ENCODE assay signal across 17 cellular contexts in genomic region chrX:107748490-107748889, GRCh38. TPM values are rescaled to one million over a fixed set of nuclear protein-coding genes. Genes with fewer than 3 reads are reported as not detected.
DNase-seq lines count a peak whose midpoint lies in the region; ATAC-seq, FAIRE-seq and TF ChIP-seq lines count a peak whose summit lies in the region.
"Had no signal": no experiment of that assay in that cellular context is flagged by ENCODE, and none has a peak within 500 bp of the region (broad histone marks: within the 10 kb centered on the region; RNA-seq: fewer than 3 reads in every experiment).

No MANE protein-coding gene starts in this region.

- no peaks in the 10 kb centered on the region for H3K27me3 ChIP-seq in keratinocyte (ENCODE audit: control insufficient read depth, extremely low read depth, insufficient read depth, low read length)
- H3K27me3 ChIP-seq in stomach, result peaks cover 0 to 4% (median 0%) of the 10 kb centered on the region in 3 donors

- H3K36me3 ChIP-seq in keratinocyte (ENCODE audit: control insufficient read depth in 2 of 2, extremely low read depth in 1 of 2, insufficient read depth in 2 of 2, low read length in 2 of 2) (no peaks in the 10 kb centered on the region), stomach (no peaks in the 10 kb centered on the region)

- no peak overlapping the region for H3K4me3 Mint-ChIP-seq in T-cell
- H3K4me3 Mint-ChIP-seq: memory B cell; natural killer cell treated with Interleukin-12 subunit alpha and Interleukin-12 subunit beta and Interleukin-15 and Interleukin-18, amount 100 ng/mL, for 72 hours had no signal

- no peak for TF ChIP-seq POLR2A in stomach (IDR thresholded peaks at IDR 0.05)

- FAIRE-seq in keratinocyte (lab: Jason Lieb, UNC), result no peak

- no peak overlapping the region for H3K9ac ChIP-seq in keratinocyte (ENCODE audit: control insufficient read depth, extremely low read depth, insufficient read depth, low read length)

- CTCF ChIA-PET in T-cell (lab: Charles Lee), result interaction anchor here in 1 of 2 donors (0.6 kb wide), 1 partner anchor 116 kb away, joined by 3 read pairs; no protein-coding TSS in a partner anchor

- no peak overlapping the region for H3K27ac Mint-ChIP-seq in T-cell
- H3K27ac Mint-ChIP-seq: memory B cell; natural killer cell treated with Interleukin-12 subunit alpha and Interleukin-12 subunit beta and Interleukin-15 and Interleukin-18, amount 100 ng/mL, for 72 hours had no signal

- no peaks in the 10 kb centered on the region for H3K36me3 Mint-ChIP-seq in T-cell
- H3K36me3 Mint-ChIP-seq: natural killer cell treated with Interleukin-12 subunit alpha and Interleukin-12 subunit beta and Interleukin-15 and Interleukin-18, amount 100 ng/mL, for 72 hours had no signal

- H3K4me2 ChIP-seq in keratinocyte (ENCODE audit: control insufficient read depth, extremely low read depth, insufficient read depth, low read depth, low read length), result peak overlapping the region; percentile 67

- dilution Hi-C loops in keratinocyte (cut with MboI; ENCODE audit: extremely low pct_ligation_motif_present, low sequenced_read_pairs), result no loop called here

- TF ChIP-seq EP300 in stomach (IDR thresholded peaks at IDR 0.05), result no peak

- H3K27me3 Mint-ChIP-seq in T-cell, result no peaks in the 10 kb centered on the region
- H3K27me3 Mint-ChIP-seq: memory B cell; natural killer cell treated with Interleukin-12 subunit alpha and Interleukin-12 subunit beta and Interleukin-15 and Interleukin-18, amount 100 ng/mL, for 72 hours had no signal

- peaks cover 4 to 6% (median 4%) of the 10 kb centered on the region in 3 donors for H3K4me1 Mint-ChIP-seq in T-cell

- H3K4me1 ChIP-seq in keratinocyte (ENCODE audit: control insufficient read depth, extremely low read depth, insufficient read depth, low read length) (peaks cover 28% of the 10 kb centered on the region), stomach (peaks cover 25 to 57% (median 43%) of the 10 kb centered on the region in 4 donors)

- no peaks in the 10 kb centered on the region for H4K20me1 ChIP-seq in keratinocyte (ENCODE audit: control insufficient read depth, extremely low read depth, insufficient read depth, low read length)

- H2AFZ ChIP-seq in keratinocyte (ENCODE audit: control insufficient read depth, low read length), result no peak overlapping the region

- WGBS in stomach, 5 donors, result 56 to 67% (median 63%) methylated on average over 6 of the region's 6 CpGs

- no peaks in the 10 kb centered on the region for H3K9me3 Mint-ChIP-seq in T-cell
- H3K9me3 Mint-ChIP-seq: memory B cell; natural killer cell treated with Interleukin-12 subunit alpha and Interleukin-12 subunit beta and Interleukin-15 and Interleukin-18, amount 100 ng/mL, for 72 hours had no signal

- H3K4me3 ChIP-seq in keratinocyte (ENCODE audit: control insufficient read depth in 2 of 3, extremely low read depth in 1 of 3, insufficient read depth in 2 of 3, low read depth in 1 of 3, low read length in 3 of 3) (no peak overlapping the region), stomach (no peak overlapping the region)

- POLR2A ChIA-PET in T-cell (lab: Charles Lee), result no interaction called here

- no peaks in the 10 kb centered on the region for H3K9me1 ChIP-seq in keratinocyte (ENCODE audit: control insufficient read depth, extremely low read depth, insufficient read depth, low read length)

- no peak for ATAC-seq in T-cell (replicated peaks in 1 of 4)
- ATAC-seq: natural killer cell treated with Interleukin-12 subunit alpha and Interleukin-12 subunit beta and Interleukin-15 and Interleukin-18, amount 100 ng/mL, for 72 hours had no signal

- peak overlapping the region; percentile 70 for H3K27ac ChIP-seq in keratinocyte (ENCODE audit: control insufficient read depth, insufficient read depth, low read length)
- peak overlapping the region; percentile 47 to 77 (median 63) for H3K27ac ChIP-seq in stomach

- no peaks in the 10 kb centered on the region for H3K79me2 ChIP-seq in keratinocyte (ENCODE audit: control insufficient read depth, insufficient read depth, low read length)

- TF ChIP-seq CTCF in keratinocyte (optimal IDR thresholded peaks at IDR 0.05 in 1 of 3, IDR thresholded peaks at IDR 0.05 in 1 of 3, conservative IDR thresholded peaks at IDR 0.05 in 1 of 3; ENCODE audit: extremely low read depth in 1 of 3, insufficient read depth in 2 of 3, low read length in 3 of 3) (no peak), stomach (IDR thresholded peaks at IDR 0.05) (no peak)

- intact Hi-C loops in stomach (cut with DNase I; ENCODE audit: low total_unique reads), result no loop called here

- DNase-seq in DMS79 treated with DMSO at 0.1 percent for 48 hours (lab: John Stamatoyannopoulos, UW) (peak; percentile 4), NCI-H524 treated with DMSO at 0.1 percent for 48 hours (lab: John Stamatoyannopoulos, UW) (peak; percentile 96), keratinocyte (ENCODE audit: low read depth, low spot score) (no peak), stomach (no peak), activated gamma-delta T cell treated with Interleukin-2 at 50 U/mL for 16 hours (no peak), GDM1 (lab: John Stamatoyannopoulos, UW) (no peak), T-cell (no peak)
- DNase-seq: Calu3; effector CD8-positive, alpha-beta T cell; H7; NCI-H1930; NK-92 treated with Interleukin-12 subunit alpha and Interleukin-12 subunit beta, amount 100 ng/mL, for 24 hours; SHP77; stimulated activated CD4-positive, alpha-beta T cell treated with anti-CD3 and anti-CD28 coated beads, Interleukin-4, amount 100 ng/mL, for 24 hours; T-helper 2 cell had no signal

- H3K9me3 ChIP-seq in keratinocyte (ENCODE audit: control insufficient read depth, low read depth, low read length), result no peaks in the 10 kb centered on the region
- no peaks in the 10 kb centered on the region for H3K9me3 ChIP-seq in stomach

RNA-seq across cellular contexts. Expression of gene TSC22D3, which starts 27.1 kb away (rescaled TPM):
- 24.6 to 48.5 TPM (median 35.8 TPM) in 3 replicates for polyA plus RNA-seq in keratinocyte
- 30.8 TPM for polyA plus RNA-seq in keratinocyte (2011; ENCODE audit: low read depth)
- polyA plus RNA-seq in keratinocyte (2011; cell fraction: cytosol; rRNA removed), result 23.4 and 26.0 TPM in 2 replicates
- polyA plus RNA-seq in keratinocyte (2011; cell fraction: nucleus; rRNA removed), result 34.7 and 43.5 TPM in 2 replicates
- polyA plus RNA-seq in keratinocyte (2012; ENCODE audit: low replicate concordance), result 15.8 and 47.8 TPM in 2 replicates
- polyA minus RNA-seq in keratinocyte, result 8.2 to 23.7 TPM (median 22.4 TPM) in 3 replicates
- 16.7 TPM for polyA minus RNA-seq in keratinocyte (2011; cell fraction: cytosol; rRNA and poly(A)+ RNA removed)
- 16.8 and 17.8 TPM in 2 replicates for polyA minus RNA-seq in keratinocyte (2011; cell fraction: nucleus; rRNA and poly(A)+ RNA removed)
- total RNA-seq in stomach, result 100 to 1,000 TPM; 303 to 906 (median 347) TPM
- 100 to 1,000 TPM; 198 to 358 (median 292) TPM for polyA plus RNA-seq in stomach
- total RNA-seq in T-cell, result 1,000 to 10,000 TPM in 2 of 5 donors, 100 to 1,000 TPM in 3; 202 to 2,593 (median 248) TPM

RNA-seq across cellular contexts. Expression of gene NCBP2L, which starts 29.0 kb away (rescaled TPM):
- not detected in 3 replicates for polyA plus RNA-seq in keratinocyte
- polyA plus RNA-seq in keratinocyte (2011; ENCODE audit: low read depth), result not detected
- not detected in 2 replicates for polyA plus RNA-seq in keratinocyte (2011; cell fraction: cytosol; rRNA removed)
- polyA plus RNA-seq in keratinocyte (2011; cell fraction: nucleus; rRNA removed), result not detected in 2 replicates
- polyA plus RNA-seq in keratinocyte (2012; ENCODE audit: low replicate concordance), result not detected in 2 replicates
- polyA minus RNA-seq in keratinocyte, result not detected in 3 replicates
- polyA minus RNA-seq in keratinocyte (2011; cell fraction: cytosol; rRNA and poly(A)+ RNA removed), result not detected
- not detected in 2 replicates for polyA minus RNA-seq in keratinocyte (2011; cell fraction: nucleus; rRNA and poly(A)+ RNA removed)
- total RNA-seq in stomach, result not detected
- under 1 TPM in 2 of 3 donors, not detected in 1; 0.13 to 0.44 TPM for polyA plus RNA-seq in stomach
- total RNA-seq in T-cell, result not detected
- total RNA-seq: Calu3; H7; natural killer cell treated with Interleukin-12 subunit alpha and Interleukin-12 subunit beta and Interleukin-15 and Interleukin-18, amount 100 ng/mL, for 72 hours had no signal

Comparison
In these comparisons a context has a peak if more than half of its experiments do, and no peak if none do; other contexts are left out.
1. DNase-seq: peak in DMS79 treated with DMSO at 0.1 percent for 48 hours (single experiment) and NCI-H524 treated with DMSO at 0.1 percent for 48 hours (single experiment); none in keratinocyte (single experiment), stomach (single experiment), activated gamma-delta T cell treated with Interleukin-2 at 50 U/mL for 16 hours (single experiment), GDM1 (single experiment) and T-cell (0 of 34).